29 cellular contexts compared by ENCODE assay signal in the genomic region with DNA sequence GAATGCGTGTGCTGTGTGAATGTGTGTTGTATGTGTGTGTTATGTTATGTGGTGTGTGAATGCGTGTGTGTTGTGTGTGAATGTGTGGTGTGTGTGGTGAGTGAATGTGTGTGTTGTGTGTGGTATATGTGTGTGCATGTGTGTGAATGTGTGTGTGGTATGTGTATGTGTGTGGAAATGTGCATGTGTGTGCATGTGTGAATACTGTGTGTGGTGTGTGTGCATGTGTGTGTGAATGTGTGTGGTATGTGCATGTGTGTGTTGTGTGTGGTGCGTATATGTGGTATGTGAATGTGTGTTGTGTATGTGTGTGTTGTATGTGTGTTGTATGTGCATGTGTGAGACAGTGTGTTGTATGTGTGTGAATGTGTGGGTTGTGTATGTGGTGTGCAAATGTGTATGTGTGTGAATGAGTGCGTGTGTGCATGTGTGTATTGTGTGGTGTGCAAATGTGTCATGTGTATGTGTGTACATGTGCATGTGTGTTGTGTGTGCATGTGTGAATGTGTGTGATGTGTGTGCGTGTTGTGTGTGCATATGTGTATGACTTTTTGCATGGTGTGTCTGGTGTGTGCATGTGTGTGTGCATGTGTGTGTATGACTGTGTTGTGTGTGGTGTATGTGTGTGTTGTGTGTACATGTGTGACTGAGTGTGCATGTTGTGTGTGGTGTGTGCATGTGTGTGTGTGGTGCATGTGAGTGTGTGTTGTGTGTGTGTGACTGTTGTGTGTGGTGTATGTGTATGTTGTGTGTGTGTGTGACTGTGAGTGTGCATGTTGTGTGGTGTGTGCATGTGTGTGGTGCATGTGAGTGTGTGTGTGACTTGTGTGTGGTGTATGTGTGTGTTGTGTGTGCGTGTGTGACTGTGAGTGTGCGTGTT.
DNase-seq lines count a peak whose midpoint lies in the region; ATAC-seq, FAIRE-seq and TF ChIP-seq lines count a peak whose summit lies in the region.
"Had no signal": no experiment of that assay in that cellular context is flagged by ENCODE, and none has a peak within 500 bp of the region (broad histone marks: within the 10 kb centered on the region; RNA-seq: fewer than 3 reads in every experiment).

No MANE protein-coding gene starts in this region.

- no peak for DNase-seq in D721Med (ENCODE audit: insufficient read length, low spot score)
- no peak for DNase-seq in endodermal cell
- no peak for DNase-seq in neural progenitor cell (ENCODE audit: low spot score)
- no peak for DNase-seq in glutamatergic neuron
- DNase-seq in anterior cingulate cortex (lab: John Stamatoyannopoulos, UW), result no peak
- DNase-seq: 8988T; ACHN; BE2C; CD8-positive, alpha-beta memory T cell; DMS79 treated with DMSO at 0.1 percent for 48 hours; GF-D8; GOT3; HCEC 1CT; NCI-H1048; NCI-H1694; NCI-H2029 treated with DMSO at 0.1 percent for 48 hours; NCI-H2227 treated with DMSO at 0.1 percent for 48 hours; NCI-H510A; NCI-H69; SHP77 had no signal

- no peaks in the 10 kb centered on the region for H3K27me3 Mint-ChIP-seq in endodermal cell (ENCODE audit: insufficient read depth)
- peaks cover 3% of the 10 kb centered on the region for H3K27me3 Mint-ChIP-seq in neural progenitor cell (ENCODE audit: insufficient read depth, low read depth)
- H3K27me3 Mint-ChIP-seq in glutamatergic neuron (ENCODE audit: unreplicated experiment), result peaks cover 7% of the 10 kb centered on the region
- H3K27me3 Mint-ChIP-seq: CD8-positive, alpha-beta memory T cell had no signal

- H3K79me2 ChIP-seq in neural progenitor cell (ENCODE audit: low read depth), result no peaks in the 10 kb centered on the region

- H3K4me1 ChIP-seq in HUES48 (ENCODE audit: control insufficient read depth, insufficient read depth, low read length) (no peaks in the 10 kb centered on the region), endodermal cell (ENCODE audit: control insufficient read depth, insufficient read depth, low read length) (no peaks in the 10 kb centered on the region), neural progenitor cell (no peaks in the 10 kb centered on the region)
- H3K4me1 ChIP-seq: BE2C had no signal

- H3K27me3 ChIP-seq in HUES48 (ENCODE audit: control insufficient read depth, insufficient read depth, low read length) (no peaks in the 10 kb centered on the region), endodermal cell (ENCODE audit: control insufficient read depth, insufficient read depth, low read length, poor library complexity, severe bottlenecking) (no peaks in the 10 kb centered on the region), neural progenitor cell (no peaks in the 10 kb centered on the region)
- H3K27me3 ChIP-seq: BE2C had no signal

- H3K9me3 ChIP-seq in HUES48 (ENCODE audit: control insufficient read depth, insufficient read depth, low read length), result peaks cover 33% of the 10 kb centered on the region
- H3K9me3 ChIP-seq in endodermal cell (ENCODE audit: control insufficient read depth, low read length), result peaks cover 8% of the 10 kb centered on the region
- H3K9me3 ChIP-seq in neural progenitor cell (ENCODE audit: low read depth), result no peaks in the 10 kb centered on the region
- H3K9me3 ChIP-seq: BE2C had no signal

- H3K27ac ChIP-seq in HUES48 (ENCODE audit: low read depth, low read length) (no peak overlapping the region), endodermal cell (ENCODE audit: low read depth, low read length) (no peak overlapping the region), neural progenitor cell (no peak overlapping the region)
- H3K27ac ChIP-seq: HL-60, KMS-11, RWPE1 had no signal

- WGBS in endodermal cell (ENCODE audit: insufficient coverage in 1 of 2, insufficient read length in 1 of 2), 2 experiments, result 94 to 97% methylated on average over 6 to 7 of the region's 7 CpGs

- H2AFZ ChIP-seq in neural progenitor cell (replicated peaks), result peak overlapping the region; percentile 52

- H3F3A ChIP-seq in neural progenitor cell (ENCODE audit: low read depth), result peaks cover 12% of the 10 kb centered on the region

- no peaks in the 10 kb centered on the region for H3K36me3 ChIP-seq in HUES48 (ENCODE audit: control insufficient read depth, insufficient read depth, low read length)
- H3K36me3 ChIP-seq in endodermal cell (ENCODE audit: control insufficient read depth, insufficient read depth, low read length), result no peaks in the 10 kb centered on the region
- no peaks in the 10 kb centered on the region for H3K36me3 ChIP-seq in neural progenitor cell
- H3K36me3 ChIP-seq: BE2C had no signal

- ATAC-seq in GM21529 (IDR thresholded peaks at IDR 0.05; ENCODE audit: unreplicated experiment), result no peak
- ATAC-seq in HG03378 (IDR thresholded peaks at IDR 0.05; ENCODE audit: unreplicated experiment), result no peak
- ATAC-seq: Panc1 had no signal

- TF ChIP-seq CTCF in D721Med (IDR thresholded peaks at IDR 0.05; ENCODE audit: insufficient read depth, missing control alignments) (no peak), endodermal cell (conservative IDR thresholded peaks at IDR 0.05) (no peak), neural progenitor cell (IDR thresholded peaks at IDR 0.05) (no peak), glutamatergic neuron (IDR thresholded peaks at IDR 0.05; ENCODE audit: partially characterized antibody, unreplicated experiment) (no peak)

- peak; percentile 69 for FAIRE-seq in D721Med (lab: Jason Lieb, UNC)
- FAIRE-seq: GM18507 had no signal

- no peak overlapping the region for H3K9ac ChIP-seq in HUES48 (ENCODE audit: low read depth, low read length)
- H3K9ac ChIP-seq in endodermal cell (ENCODE audit: extremely low read depth, low read length, poor library complexity, severe bottlenecking), result no peak overlapping the region
- no peak overlapping the region for H3K9ac ChIP-seq in neural progenitor cell
- H3K9ac ChIP-seq: KMS-11 had no signal

- no peaks in the 10 kb centered on the region for H4K20me1 ChIP-seq in neural progenitor cell (ENCODE audit: low read depth)

- H3K4me3 ChIP-seq in HUES48 (ENCODE audit: low read depth, low read length) (peak overlapping the region; percentile 7; the same call in 1 of the 2 replicates), endodermal cell (ENCODE audit: low read length) (peak overlapping the region; percentile 2), neural progenitor cell (no peak overlapping the region)

- H3K4me3 Mint-ChIP-seq in endodermal cell (no peak overlapping the region), neural progenitor cell (no peak overlapping the region), glutamatergic neuron (ENCODE audit: unreplicated experiment) (no peak overlapping the region)
- H3K4me3 Mint-ChIP-seq: CD14-positive monocyte; CD8-positive, alpha-beta memory T cell had no signal

- H3K9me3 Mint-ChIP-seq in endodermal cell, result peaks cover 3% of the 10 kb centered on the region
- H3K9me3 Mint-ChIP-seq in neural progenitor cell, result peaks cover 5% of the 10 kb centered on the region
- peaks cover 2% of the 10 kb centered on the region for H3K9me3 Mint-ChIP-seq in glutamatergic neuron (ENCODE audit: unreplicated experiment)

- H3K36me3 Mint-ChIP-seq in endodermal cell (ENCODE audit: low read depth) (no peaks in the 10 kb centered on the region), neural progenitor cell (no peaks in the 10 kb centered on the region), glutamatergic neuron (ENCODE audit: unreplicated experiment) (no peaks in the 10 kb centered on the region)
- H3K36me3 Mint-ChIP-seq: CD14-positive monocyte; CD8-positive, alpha-beta memory T cell had no signal

- H3K4me1 Mint-ChIP-seq in endodermal cell, result no peaks in the 10 kb centered on the region
- peaks cover 5% of the 10 kb centered on the region for H3K4me1 Mint-ChIP-seq in neural progenitor cell
- H3K4me1 Mint-ChIP-seq in glutamatergic neuron (ENCODE audit: low read depth, unreplicated experiment), result peaks cover 2% of the 10 kb centered on the region
- H3K4me1 Mint-ChIP-seq: CD14-positive monocyte; CD8-positive, alpha-beta memory T cell had no signal

- H3K4me2 ChIP-seq in neural progenitor cell, result no peak overlapping the region
- H3K4me2 ChIP-seq: KMS-11 had no signal

- H3K27ac Mint-ChIP-seq in endodermal cell, result no peak overlapping the region
- no peak overlapping the region for H3K27ac Mint-ChIP-seq in neural progenitor cell
- no peak overlapping the region for H3K27ac Mint-ChIP-seq in glutamatergic neuron (ENCODE audit: unreplicated experiment)
- H3K27ac Mint-ChIP-seq: CD14-positive monocyte; CD8-positive, alpha-beta memory T cell had no signal
